In genomic region chr1:54810144-54810942, GRCh38 we compare ENCODE assay signal across 9 cellular contexts. TPM values are rescaled to one million over a fixed set of nuclear protein-coding genes. Genes with fewer than 3 reads are reported as not detected.
A peak's percentile ranks its signal among the peaks of the same experiment; 100 is the strongest.
DNase-seq lines count a peak whose midpoint lies in the region; ATAC-seq and TF ChIP-seq lines count a peak whose summit lies in the region.
"Had no signal": no experiment of that assay in that cellular context is flagged by ENCODE, and none has a peak within 500 bp of the region (broad histone marks: within the 10 kb centered on the region; RNA-seq: fewer than 3 reads in every experiment).

No MANE protein-coding gene starts in this region.

- H3K27me3 ChIP-seq in SJCRH30, result peaks cover 8% of the 10 kb centered on the region; the same call in 1 of the 2 replicates

- TF ChIP-seq CTCF in LNCAP (IDR thresholded peaks at IDR 0.05) (peak; percentile 86), progenitor cell of endocrine pancreas (IDR thresholded peaks at IDR 0.05; ENCODE audit: unreplicated experiment) (peak; percentile 93)

- H3K4me3 Mint-ChIP-seq in progenitor cell of endocrine pancreas (ENCODE audit: low read depth), result no peak overlapping the region

- no peak overlapping the region for H3K27ac Mint-ChIP-seq in progenitor cell of endocrine pancreas

- H3K4me3 ChIP-seq in SJCRH30, result no peak overlapping the region
- H3K4me3 ChIP-seq: SK-N-MC had no signal

- DNase-seq in COLO829 (ENCODE audit: low spot score), result peak; percentile 77
- peak; percentile 67 to 80 for DNase-seq in SJCRH30
- peak in 3 of 4 experiments; percentile 30 to 56 (median 36) for DNase-seq in activated naive CD4-positive, alpha-beta T cell (lab: John Stamatoyannopoulos, UW)
- DNase-seq in glomerular visceral epithelial cell (ENCODE audit: extremely low spot score), result peak; percentile 66
- DNase-seq in progenitor cell of endocrine pancreas (ENCODE audit: low spot score, unreplicated experiment), result peak; percentile 66

- no peaks in the 10 kb centered on the region for H3K36me3 Mint-ChIP-seq in progenitor cell of endocrine pancreas (ENCODE audit: insufficient read depth)

- H3K9me3 Mint-ChIP-seq in progenitor cell of endocrine pancreas (ENCODE audit: low read depth), result no peaks in the 10 kb centered on the region

- H3K9me3 ChIP-seq in SJCRH30 (replicated peaks), result no peaks in the 10 kb centered on the region

- peak; percentile 76 for ATAC-seq in GM21390 (IDR thresholded peaks at IDR 0.05; ENCODE audit: unreplicated experiment)
- ATAC-seq in HG03108 (IDR thresholded peaks at IDR 0.05; ENCODE audit: unreplicated experiment), result no peak

- H3K36me3 ChIP-seq in SJCRH30, result no peaks in the 10 kb centered on the region

- H3K4me1 ChIP-seq in SJCRH30, result no peaks in the 10 kb centered on the region

- H3K27me3 Mint-ChIP-seq in progenitor cell of endocrine pancreas, result peaks cover 20% of the 10 kb centered on the region

- H3K27ac ChIP-seq in SJCRH30, result no peak overlapping the region
- H3K27ac ChIP-seq: SK-N-MC had no signal

- H3K4me1 Mint-ChIP-seq in progenitor cell of endocrine pancreas (ENCODE audit: low read depth), result peaks cover 1% of the 10 kb centered on the region

RNA-seq across cellular contexts. Expression of gene TTC22, which starts 9.2 kb away (rescaled TPM):
- total RNA-seq in SJCRH30 (2014; rRNA removed; shearing (Covaris generic)), result not detected in 2 replicates
- 2.4 TPM in 2 replicates for total RNA-seq in progenitor cell of endocrine pancreas

RNA-seq across cellular contexts. Expression of gene PARS2, which starts 46.0 kb away (rescaled TPM):
- 9.8 and 11.8 TPM in 2 replicates for total RNA-seq in SJCRH30 (2014; rRNA removed; shearing (Covaris generic))
- total RNA-seq in progenitor cell of endocrine pancreas, result 9.1 and 11.0 TPM in 2 replicates
